1 cellular context compared by ENCODE assay signal in the genomic region with DNA sequence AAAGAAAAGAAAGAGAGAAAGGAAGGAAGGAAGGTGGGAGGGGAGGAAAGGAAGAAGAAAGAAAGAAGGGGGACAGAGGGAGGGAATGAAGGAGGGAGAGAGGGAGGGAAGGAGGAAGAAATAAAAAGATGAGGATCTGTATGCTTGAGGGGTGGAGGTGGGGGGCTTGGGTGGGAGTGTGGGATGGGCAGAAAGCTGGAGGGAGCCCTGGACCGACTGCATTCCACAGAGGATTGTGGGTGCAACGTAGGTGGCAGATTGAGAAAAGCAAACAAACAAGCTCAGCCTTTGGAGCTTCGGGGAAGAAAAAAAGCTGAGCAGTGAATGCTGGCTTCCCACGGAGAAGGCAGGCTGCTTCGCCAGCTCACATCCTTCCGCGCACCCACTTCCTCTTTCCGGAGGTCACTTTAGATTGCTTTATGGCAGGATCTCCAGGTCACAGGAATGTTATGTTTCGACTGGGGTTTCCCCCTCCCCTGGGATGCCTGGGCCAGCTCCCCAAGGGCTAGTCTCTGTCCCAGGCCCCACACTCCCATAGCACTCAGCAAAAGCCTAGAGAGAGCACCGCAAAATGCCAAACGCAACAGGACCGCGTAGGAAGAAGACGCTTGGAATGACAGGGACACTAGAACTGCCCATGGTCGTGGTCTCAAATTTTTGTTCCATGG.
A peak's percentile ranks its signal among the peaks of the same experiment; 100 is the strongest.
TF ChIP-seq lines count a peak whose summit lies in the region.

No MANE protein-coding gene starts in this region.

TF ChIP-seq in HEK293, 187 proteins besides CTCF, POLR2A, EP300 and RAD21 (continued from another document):
- peak; percentile 24; the same call in 1 of the 2 replicates for TF ChIP-seq ZNF10 (tag by site-specific recombination; IDR thresholded peaks at IDR 0.05)
- TF ChIP-seq, protein P1, sequence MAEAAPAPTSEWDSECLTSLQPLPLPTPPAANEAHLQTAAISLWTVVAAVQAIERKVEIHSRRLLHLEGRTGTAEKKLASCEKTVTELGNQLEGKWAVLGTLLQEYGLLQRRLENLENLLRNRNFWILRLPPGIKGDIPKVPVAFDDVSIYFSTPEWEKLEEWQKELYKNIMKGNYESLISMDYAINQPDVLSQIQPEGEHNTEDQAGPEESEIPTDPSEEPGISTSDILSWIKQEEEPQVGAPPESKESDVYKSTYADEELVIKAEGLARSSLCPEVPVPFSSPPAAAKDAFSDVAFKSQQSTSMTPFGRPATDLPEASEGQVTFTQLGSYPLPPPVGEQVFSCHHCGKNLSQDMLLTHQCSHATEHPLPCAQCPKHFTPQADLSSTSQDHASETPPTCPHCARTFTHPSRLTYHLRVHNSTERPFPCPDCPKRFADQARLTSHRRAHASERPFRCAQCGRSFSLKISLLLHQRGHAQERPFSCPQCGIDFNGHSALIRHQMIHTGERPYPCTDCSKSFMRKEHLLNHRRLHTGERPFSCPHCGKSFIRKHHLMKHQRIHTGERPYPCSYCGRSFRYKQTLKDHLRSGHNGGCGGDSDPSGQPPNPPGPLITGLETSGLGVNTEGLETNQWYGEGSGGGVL (tag by site-specific recombination; IDR thresholded peaks at IDR 0.05) = peak; percentile 65; the same call in 1 of the 2 replicates
- TF ChIP-seq, protein P2, sequence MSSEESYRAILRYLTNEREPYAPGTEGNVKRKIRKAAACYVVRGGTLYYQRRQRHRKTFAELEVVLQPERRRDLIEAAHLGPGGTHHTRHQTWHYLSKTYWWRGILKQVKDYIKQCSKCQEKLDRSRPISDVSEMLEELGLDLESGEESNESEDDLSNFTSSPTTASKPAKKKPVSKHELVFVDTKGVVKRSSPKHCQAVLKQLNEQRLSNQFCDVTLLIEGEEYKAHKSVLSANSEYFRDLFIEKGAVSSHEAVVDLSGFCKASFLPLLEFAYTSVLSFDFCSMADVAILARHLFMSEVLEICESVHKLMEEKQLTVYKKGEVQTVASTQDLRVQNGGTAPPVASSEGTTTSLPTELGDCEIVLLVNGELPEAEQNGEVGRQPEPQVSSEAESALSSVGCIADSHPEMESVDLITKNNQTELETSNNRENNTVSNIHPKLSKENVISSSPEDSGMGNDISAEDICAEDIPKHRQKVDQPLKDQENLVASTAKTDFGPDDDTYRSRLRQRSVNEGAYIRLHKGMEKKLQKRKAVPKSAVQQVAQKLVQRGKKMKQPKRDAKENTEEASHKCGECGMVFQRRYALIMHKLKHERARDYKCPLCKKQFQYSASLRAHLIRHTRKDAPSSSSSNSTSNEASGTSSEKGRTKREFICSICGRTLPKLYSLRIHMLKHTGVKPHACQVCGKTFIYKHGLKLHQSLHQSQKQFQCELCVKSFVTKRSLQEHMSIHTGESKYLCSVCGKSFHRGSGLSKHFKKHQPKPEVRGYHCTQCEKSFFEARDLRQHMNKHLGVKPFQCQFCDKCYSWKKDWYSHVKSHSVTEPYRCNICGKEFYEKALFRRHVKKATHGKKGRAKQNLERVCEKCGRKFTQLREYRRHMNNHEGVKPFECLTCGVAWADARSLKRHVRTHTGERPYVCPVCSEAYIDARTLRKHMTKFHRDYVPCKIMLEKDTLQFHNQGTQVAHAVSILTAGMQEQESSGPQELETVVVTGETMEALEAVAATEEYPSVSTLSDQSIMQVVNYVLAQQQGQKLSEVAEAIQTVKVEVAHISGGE (tag by site-specific recombination; conservative IDR thresholded peaks at IDR 0.05; ENCODE audit: low read depth) = peak; percentile 57; the same call in 1 of the 2 replicates
- peak; percentile 99 for TF ChIP-seq EGR2 (tag by site-specific recombination; IDR thresholded peaks at IDR 0.05; ENCODE audit: low read depth)
- TF ChIP-seq ZIC2 (tag by site-specific recombination; IDR thresholded peaks at IDR 0.05) = peak; percentile 33; the same call in 1 of the 2 replicates
- no peak for TF ChIP-seq ZNF792 (tag by site-specific recombination; IDR thresholded peaks at IDR 0.05)
- peak; percentile 70 for TF ChIP-seq GLIS1 (tag by site-specific recombination; IDR thresholded peaks at IDR 0.05)
- TF ChIP-seq, protein P3, sequence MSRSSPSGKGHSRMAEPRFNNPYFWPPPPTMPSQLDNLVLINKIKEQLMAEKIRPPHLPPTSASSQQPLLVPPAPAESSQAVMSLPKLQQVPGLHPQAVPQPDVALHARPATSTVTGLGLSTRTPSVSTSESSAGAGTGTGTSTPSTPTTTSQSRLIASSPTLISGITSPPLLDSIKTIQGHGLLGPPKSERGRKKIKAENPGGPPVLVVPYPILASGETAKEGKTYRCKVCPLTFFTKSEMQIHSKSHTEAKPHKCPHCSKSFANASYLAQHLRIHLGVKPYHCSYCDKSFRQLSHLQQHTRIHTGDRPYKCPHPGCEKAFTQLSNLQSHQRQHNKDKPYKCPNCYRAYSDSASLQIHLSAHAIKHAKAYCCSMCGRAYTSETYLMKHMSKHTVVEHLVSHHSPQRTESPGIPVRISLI (tag by site-specific recombination; IDR thresholded peaks at IDR 0.05) = peak; percentile 88
- TF ChIP-seq ZXDB (tag by site-specific recombination; IDR thresholded peaks at IDR 0.05) = peak; percentile 55
- TF ChIP-seq, protein P4, sequence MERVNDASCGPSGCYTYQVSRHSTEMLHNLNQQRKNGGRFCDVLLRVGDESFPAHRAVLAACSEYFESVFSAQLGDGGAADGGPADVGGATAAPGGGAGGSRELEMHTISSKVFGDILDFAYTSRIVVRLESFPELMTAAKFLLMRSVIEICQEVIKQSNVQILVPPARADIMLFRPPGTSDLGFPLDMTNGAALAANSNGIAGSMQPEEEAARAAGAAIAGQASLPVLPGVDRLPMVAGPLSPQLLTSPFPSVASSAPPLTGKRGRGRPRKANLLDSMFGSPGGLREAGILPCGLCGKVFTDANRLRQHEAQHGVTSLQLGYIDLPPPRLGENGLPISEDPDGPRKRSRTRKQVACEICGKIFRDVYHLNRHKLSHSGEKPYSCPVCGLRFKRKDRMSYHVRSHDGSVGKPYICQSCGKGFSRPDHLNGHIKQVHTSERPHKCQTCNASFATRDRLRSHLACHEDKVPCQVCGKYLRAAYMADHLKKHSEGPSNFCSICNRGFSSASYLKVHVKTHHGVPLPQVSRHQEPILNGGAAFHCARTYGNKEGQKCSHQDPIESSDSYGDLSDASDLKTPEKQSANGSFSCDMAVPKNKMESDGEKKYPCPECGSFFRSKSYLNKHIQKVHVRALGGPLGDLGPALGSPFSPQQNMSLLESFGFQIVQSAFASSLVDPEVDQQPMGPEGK (tag by site-specific recombination; IDR thresholded peaks at IDR 0.05) = peak; percentile 41; the same call in 1 of the 2 replicates
- TF ChIP-seq, protein P5, sequence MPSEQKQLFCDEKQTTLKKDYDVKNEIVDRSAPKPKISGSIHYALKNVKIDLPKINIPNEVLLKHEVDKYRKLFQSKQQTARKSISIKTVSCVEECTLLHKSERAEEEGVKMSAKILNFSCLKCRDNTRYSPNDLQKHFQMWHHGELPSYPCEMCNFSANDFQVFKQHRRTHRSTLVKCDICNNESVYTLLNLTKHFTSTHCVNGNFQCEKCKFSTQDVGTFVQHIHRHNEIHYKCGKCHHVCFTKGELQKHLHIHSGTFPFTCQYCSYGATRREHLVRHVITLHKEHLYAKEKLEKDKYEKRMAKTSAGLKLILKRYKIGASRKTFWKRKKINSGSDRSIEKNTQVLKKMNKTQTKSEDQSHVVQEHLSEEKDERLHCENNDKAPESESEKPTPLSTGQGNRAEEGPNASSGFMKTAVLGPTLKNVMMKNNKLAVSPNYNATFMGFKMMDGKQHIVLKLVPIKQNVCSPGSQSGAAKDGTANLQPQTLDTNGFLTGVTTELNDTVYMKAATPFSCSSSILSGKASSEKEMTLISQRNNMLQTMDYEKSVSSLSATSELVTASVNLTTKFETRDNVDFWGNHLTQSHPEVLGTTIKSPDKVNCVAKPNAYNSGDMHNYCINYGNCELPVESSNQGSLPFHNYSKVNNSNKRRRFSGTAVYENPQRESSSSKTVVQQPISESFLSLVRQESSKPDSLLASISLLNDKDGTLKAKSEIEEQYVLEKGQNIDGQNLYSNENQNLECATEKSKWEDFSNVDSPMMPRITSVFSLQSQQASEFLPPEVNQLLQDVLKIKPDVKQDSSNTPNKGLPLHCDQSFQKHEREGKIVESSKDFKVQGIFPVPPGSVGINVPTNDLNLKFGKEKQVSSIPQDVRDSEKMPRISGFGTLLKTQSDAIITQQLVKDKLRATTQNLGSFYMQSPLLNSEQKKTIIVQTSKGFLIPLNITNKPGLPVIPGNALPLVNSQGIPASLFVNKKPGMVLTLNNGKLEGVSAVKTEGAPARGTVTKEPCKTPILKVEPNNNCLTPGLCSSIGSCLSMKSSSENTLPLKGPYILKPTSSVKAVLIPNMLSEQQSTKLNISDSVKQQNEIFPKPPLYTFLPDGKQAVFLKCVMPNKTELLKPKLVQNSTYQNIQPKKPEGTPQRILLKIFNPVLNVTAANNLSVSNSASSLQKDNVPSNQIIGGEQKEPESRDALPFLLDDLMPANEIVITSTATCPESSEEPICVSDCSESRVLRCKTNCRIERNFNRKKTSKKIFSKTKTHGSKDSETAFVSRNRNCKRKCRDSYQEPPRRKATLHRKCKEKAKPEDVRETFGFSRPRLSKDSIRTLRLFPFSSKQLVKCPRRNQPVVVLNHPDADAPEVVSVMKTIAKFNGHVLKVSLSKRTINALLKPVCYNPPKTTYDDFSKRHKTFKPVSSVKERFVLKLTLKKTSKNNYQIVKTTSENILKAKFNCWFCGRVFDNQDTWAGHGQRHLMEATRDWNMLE (tag by site-specific recombination; conservative IDR thresholded peaks at IDR 0.05; ENCODE audit: low read depth) = peak; percentile 61; the same call in 1 of the 2 replicates
- TF ChIP-seq, protein P6, sequence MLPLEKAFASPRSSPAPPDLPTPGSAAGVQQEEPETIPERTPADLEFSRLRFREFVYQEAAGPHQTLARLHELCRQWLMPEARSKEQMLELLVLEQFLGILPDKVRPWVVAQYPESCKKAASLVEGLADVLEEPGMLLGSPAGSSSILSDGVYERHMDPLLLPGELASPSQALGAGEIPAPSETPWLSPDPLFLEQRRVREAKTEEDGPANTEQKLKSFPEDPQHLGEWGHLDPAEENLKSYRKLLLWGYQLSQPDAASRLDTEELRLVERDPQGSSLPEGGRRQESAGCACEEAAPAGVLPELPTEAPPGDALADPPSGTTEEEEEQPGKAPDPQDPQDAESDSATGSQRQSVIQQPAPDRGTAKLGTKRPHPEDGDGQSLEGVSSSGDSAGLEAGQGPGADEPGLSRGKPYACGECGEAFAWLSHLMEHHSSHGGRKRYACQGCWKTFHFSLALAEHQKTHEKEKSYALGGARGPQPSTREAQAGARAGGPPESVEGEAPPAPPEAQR (tag by site-specific recombination; IDR thresholded peaks at IDR 0.05) = no peak
